Comparison of ENCODE assay signal across 8 cellular contexts in genomic region chr3:13479582-13480339, GRCh38. TPM values are rescaled to one million over a fixed set of nuclear protein-coding genes. Genes with fewer than 3 reads are reported as not detected.
DNase-seq lines count a peak whose midpoint lies in the region; ATAC-seq, FAIRE-seq and TF ChIP-seq lines count a peak whose summit lies in the region.

TSS of gene HDAC11 (plus strand) at chr3:13480306. CDS start at chr3:13480348, 42 bp downstream.

- H3K9me3 ChIP-seq in BLaER1 treated with 17β-estradiol and CSF1 and Interleukin-3, amounts not matched to agents 10 nM and 100 nM (replicated peaks in 1 of 11): no peaks in the 10 kb centered on the region
- no peaks in the 10 kb centered on the region for H3K9me3 ChIP-seq in HepG2 (ENCODE audit: low read length)

- peak within 1 kb of the TSS; percentile 82 to 92 (median 89) for H3K27ac ChIP-seq in BLaER1 treated with 17β-estradiol and CSF1 and Interleukin-3, amounts not matched to agents 10 nM and 100 nM
- H3K27ac ChIP-seq in HepG2 (ENCODE audit: extremely low read length, insufficient read depth, low read length): peak within 1 kb of the TSS; percentile 95

- peak; percentile 79 for FAIRE-seq in HepG2 (lab: Jason Lieb, UNC)

- H2AFZ ChIP-seq in HepG2 (ENCODE audit: low read length): no peak within 1 kb of the TSS

- in situ Hi-C loops in HepG2 (cut with HindIII; ENCODE audit: extremely low pct_ligation_motif_present, low pct_unique_long_range_greater_than_20kb): no loop called here

- peaks cover 37 to 57% (median 55%) of the 10 kb centered on the region in 10 experiments for H3K4me1 ChIP-seq in BLaER1 treated with 17β-estradiol and CSF1 and Interleukin-3, amounts not matched to agents 10 nM and 100 nM
- peaks cover 86% of the 10 kb centered on the region for H3K4me1 ChIP-seq in HepG2 (ENCODE audit: insufficient read depth, low read length)

- intact Hi-C loops in HepG2 (cut with micrococcal nuclease; ENCODE audit: unreplicated experiment): no loop called here

- TF ChIP-seq EP300 in HepG2 (IDR thresholded peaks at IDR 0.05; ENCODE audit: low read depth in 2 of 2, low read length in 2 of 2) (no peak), HepG2 (CRISPR knock-in tag; IDR thresholded peaks at IDR 0.05; ENCODE audit: borderline replicate concordance) (no peak)

- ATAC-seq in GM19324 (IDR thresholded peaks at IDR 0.05; ENCODE audit: low FRiP score, unreplicated experiment): peak; percentile 98
- ATAC-seq in HG03469 (IDR thresholded peaks at IDR 0.05; ENCODE audit: unreplicated experiment): peak; percentile 95
- peak; percentile 78 for ATAC-seq in HepG2

- DNase-seq in NCI-H526 (lab: John Stamatoyannopoulos, UW) (peak; percentile 73 to 97), dedifferentiated amniotic fluid mesenchymal stem cell (ENCODE audit: extremely low spot score) (peak; percentile 97), HepG2 (ENCODE audit: low spot score) (peak; percentile 94)
- peak; percentile 98 for DNase-seq in activated CD4-positive, alpha-beta T cell treated with anti-CD3 and anti-CD28 coated beads, Interleukin-2, amount 50 U/mL, for 1 hour
- peak; percentile 95 to 97 for DNase-seq in stimulated activated CD4-positive, alpha-beta T cell treated with anti-CD3 and anti-CD28 coated beads, Interleukin-2, amount 100 ng/mL, for 48 hours

- BruUV-seq in HepG2 (replicated peaks; lab: Mats Ljungman, UMichigan): TSS peak; percentile 91

- peaks cover 8% of the 10 kb centered on the region for H3K79me2 ChIP-seq in HepG2 (ENCODE audit: insufficient read depth, low read length)

- H3K4me2 ChIP-seq in BLaER1 treated with 17β-estradiol and CSF1 and Interleukin-3, amounts not matched to agents 10 nM and 100 nM: peak within 1 kb of the TSS; percentile 89 to 99 (median 97)
- peak within 1 kb of the TSS; percentile 90 for H3K4me2 ChIP-seq in HepG2 (ENCODE audit: low read depth, low read length)

- TF ChIP-seq RAD21 in HepG2 (CRISPR knock-in tag; IDR thresholded peaks at IDR 0.05): no peak; the same call in 1 of the 2 replicates

- WGBS in HepG2 (ENCODE audit: low lambda C conversion rate): 0% methylated on average over 7 of the region's 67 CpGs

- peak within 1 kb of the TSS; percentile 80 to 95 (median 87) for H3K9ac ChIP-seq in BLaER1 treated with 17β-estradiol and CSF1 and Interleukin-3, amounts not matched to agents 10 nM and 100 nM
- peak within 1 kb of the TSS; percentile 91 for H3K9ac ChIP-seq in HepG2 (ENCODE audit: insufficient read depth, low read depth, low read length)

- no peaks in the 10 kb centered on the region for H3K36me3 ChIP-seq in BLaER1 treated with 17β-estradiol and CSF1 and Interleukin-3, amounts not matched to agents 10 nM and 100 nM
- H3K36me3 ChIP-seq in HepG2 (replicated peaks in 1 of 2; ENCODE audit: control insufficient read depth in 1 of 2, insufficient read depth in 2 of 2, low read length in 2 of 2): no peaks in the 10 kb centered on the region; a peak in 1 of 5 replicates

- H4K20me1 ChIP-seq in BLaER1 treated with 17β-estradiol and CSF1 and Interleukin-3, amounts not matched to agents 10 nM and 100 nM: no peaks in the 10 kb centered on the region; a peak in 2 of 22 replicates
- H4K20me1 ChIP-seq in HepG2 (ENCODE audit: insufficient read depth, low read length): no peaks in the 10 kb centered on the region

- CTCF ChIA-PET in HepG2 (lab: Yijun Ruan, JAX; ENCODE audit: low intra/inter-chr PET ratio, low total read pairs): interaction anchor here (1.4 kb wide), 1 partner anchor 18 kb away, joined by 7 read pairs; no protein-coding TSS in a partner anchor

- peak within 1 kb of the TSS; percentile 59 to 79 (median 70) for H3K4me3 ChIP-seq in BLaER1 treated with 17β-estradiol and CSF1 and Interleukin-3, amounts not matched to agents 10 nM and 100 nM
- peak within 1 kb of the TSS; percentile 75 to 86 (median 81) for H3K4me3 ChIP-seq in HepG2 (replicated peaks in 1 of 3; ENCODE audit: insufficient read depth in 1 of 3, low read depth in 2 of 3, low read length in 3 of 3)

- H3K27me3 ChIP-seq in BLaER1 treated with 17β-estradiol and CSF1 and Interleukin-3, amounts not matched to agents 10 nM and 100 nM: no peaks in the 10 kb centered on the region; a peak in 1 of 22 replicates
- H3K27me3 ChIP-seq in HepG2 (ENCODE audit: control insufficient read depth in 1 of 2, insufficient read depth in 2 of 2, low read length in 2 of 2): no peaks in the 10 kb centered on the region; a peak in 1 of 5 replicates

- POLR2A ChIA-PET in HepG2 (lab: Yijun Ruan, JAX): interaction anchor here (0.7 to 2.6 kb wide), 11 partner anchors 8 to 1172 kb away, joined by 3 to 25 read pairs (median 4); partner anchors contain the start of gene CCDC174

- TF ChIP-seq POLR2A in HepG2 (IDR thresholded peaks at IDR 0.05; ENCODE audit: insufficient read depth in 1 of 2, low read depth in 2 of 2, low read length in 2 of 2): peak in 1 of 2 experiments; percentile 61; a peak in 2 of 4 replicates

- TF ChIP-seq CTCF in HepG2 (CRISPR knock-in tag; IDR thresholded peaks at IDR 0.05): peak; percentile 39

TF ChIP-seq in HepG2, 621 proteins besides CTCF, POLR2A, EP300 and RAD21 (continues in another document):
- TF ChIP-seq SP140L (CRISPR knock-in tag; IDR thresholded peaks at IDR 0.05; ENCODE audit: borderline replicate concordance) (no peak), HES4 (CRISPR knock-in tag; IDR thresholded peaks at IDR 0.05; ENCODE audit: borderline replicate concordance) (0 out of 2 replicates have a peak, but pooled peaks have one; percentile 8), TEAD2 (CRISPR knock-in tag; IDR thresholded peaks at IDR 0.05) (no peak), POLR2AphosphoS5 (IDR thresholded peaks at IDR 0.05; ENCODE audit: low read depth, low read length) (peak; percentile 91), THRA (CRISPR knock-in tag; IDR thresholded peaks at IDR 0.05; ENCODE audit: borderline replicate concordance) (peak; percentile 67; the same call in 1 of the 2 replicates), ZBTB26 (CRISPR knock-in tag; IDR thresholded peaks at IDR 0.05; ENCODE audit: borderline replicate concordance) (0 out of 2 replicates have a peak, but pooled peaks have one; percentile 12), PITX1 (CRISPR knock-in tag; IDR thresholded peaks at IDR 0.05) (0 out of 2 replicates have a peak, but pooled peaks have one; percentile 15), KDM4B (CRISPR knock-in tag; IDR thresholded peaks at IDR 0.05) (0 out of 2 replicates have a peak, but pooled peaks have one; percentile 17), ZNF136 (CRISPR knock-in tag; IDR thresholded peaks at IDR 0.05; ENCODE audit: low read depth) (peak; percentile 97), ZNF225 (CRISPR knock-in tag; IDR thresholded peaks at IDR 0.05) (0 out of 2 replicates have a peak, but pooled peaks have one; percentile 43), PHF21A (CRISPR knock-in tag; IDR thresholded peaks at IDR 0.05) (peak; percentile 66), ARNTL (CRISPR knock-in tag; IDR thresholded peaks at IDR 0.05) (peak; percentile 22; the same call in 1 of the 2 replicates)

RNA-seq across cellular contexts. Expression of gene HDAC11, which starts in this region (rescaled TPM):
- total RNA-seq in HepG2 (2016; rRNA removed; fragmentation: Illumina TruSeq; extraction: Trizol): 10.5 and 13.7 TPM in 2 replicates
- total RNA-seq in HepG2 (2016; cell fraction: cytosol; rRNA removed; fragmentation: Illumina TruSeq; extraction: Trizol; ENCODE audit: low read depth): 4.0 and 4.5 TPM in 2 replicates
- total RNA-seq in HepG2 (2016; cell fraction: insoluble cytoplasmic fraction; rRNA removed; fragmentation: Illumina TruSeq; extraction: Trizol): 8.3 and 12.0 TPM in 2 replicates
- total RNA-seq in HepG2 (2016; cell fraction: membrane; rRNA removed; fragmentation: Illumina TruSeq; extraction: Trizol): 8.1 and 8.4 TPM in 2 replicates
- 5.7 and 8.2 TPM in 2 replicates for total RNA-seq in HepG2 (2016; cell fraction: nucleus; rRNA removed; fragmentation: Illumina TruSeq; extraction: Trizol)
- 33.1 and 49.7 TPM in 2 replicates for polyA plus RNA-seq in HepG2 (2011; rRNA removed)
- polyA plus RNA-seq in HepG2 (2011; cell fraction: cytosol; rRNA removed): 45.0 and 52.1 TPM in 2 replicates
- polyA plus RNA-seq in HepG2 (2011; cell fraction: nucleus; rRNA removed): 54.1 and 56.2 TPM in 2 replicates
- polyA plus RNA-seq in HepG2 (2012): 51.6 and 55.6 TPM in 2 replicates
- 4.4 and 6.3 TPM in 2 replicates for polyA plus RNA-seq in HepG2 (2016; cell fraction: cytosol; fragmentation: Illumina TruSeq; extraction: Trizol; ENCODE audit: low read depth)
- 9.3 and 10.5 TPM in 2 replicates for polyA plus RNA-seq in HepG2 (2016; cell fraction: insoluble cytoplasmic fraction; fragmentation: Illumina TruSeq; extraction: Trizol; ENCODE audit: low read depth)
- polyA plus RNA-seq in HepG2 (2016; cell fraction: membrane; fragmentation: Illumina TruSeq; extraction: Trizol; ENCODE audit: low read depth): 7.6 and 9.8 TPM in 2 replicates
- polyA plus RNA-seq in HepG2 (2016; cell fraction: nucleus; fragmentation: Illumina TruSeq; extraction: Trizol; ENCODE audit: insufficient read depth, low read depth): 10.6 and 11.8 TPM in 2 replicates
- polyA minus RNA-seq in HepG2 (2011; rRNA and poly(A)+ RNA removed; ENCODE audit: low replicate concordance): 4.8 and 66.6 TPM in 2 replicates
- polyA minus RNA-seq in HepG2 (2011; cell fraction: cytosol; rRNA and poly(A)+ RNA removed): 29.4 and 31.1 TPM in 2 replicates
- polyA minus RNA-seq in HepG2 (2011; cell fraction: nucleus; rRNA and poly(A)+ RNA removed): 21.3 and 22.1 TPM in 2 replicates

Comparison
In these comparisons a context has a peak if more than half of its experiments do, and no peak if none do; other contexts are left out.
1. Peak in every context shown above with its lines: DNase-seq, ATAC-seq, H3K4me3 ChIP-seq and H3K27ac ChIP-seq.